Comparison of ENCODE assay signal across 8 cellular contexts in the genomic region with DNA sequence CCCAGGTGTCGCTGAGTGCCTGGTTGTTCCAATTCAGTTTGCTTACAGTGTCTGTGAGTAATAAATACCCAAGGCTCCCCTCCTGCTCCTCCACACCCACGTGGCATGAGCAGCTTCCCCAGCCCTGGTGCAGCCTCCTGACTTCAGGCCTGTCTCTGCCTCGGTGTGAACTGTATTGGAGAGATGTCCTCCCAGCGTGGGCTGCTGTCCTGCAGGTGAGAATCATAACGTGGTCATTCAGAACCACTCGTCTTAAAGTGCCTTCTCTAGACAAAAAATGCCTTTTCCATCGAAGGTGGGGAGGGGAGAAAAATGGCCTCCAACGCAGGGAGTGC.
DNase-seq lines count a peak whose midpoint lies in the region; ATAC-seq and TF ChIP-seq lines count a peak whose summit lies in the region.
"Not testable (repeated sequence)": the region's sequence is repeated elsewhere in the genome, so short reads cannot be mapped to it uniquely, and the experiment has no call there.

No MANE protein-coding gene starts in this region.

- POLR2A ChIA-PET in CD4-positive, alpha-beta T cell (lab: Charles Lee), result not testable (repeated sequence)

- DNase-seq in CD4-positive, alpha-beta T cell, result peak in 7 of 10 experiments; percentile 32 to 52 (median 42)
- DNase-seq in T-helper 17 cell; activated CD8-positive, alpha-beta memory T cell treated with anti-CD3 and anti-CD28 coated beads, Interleukin-2, amount 10 ng/mL, durations not matched to agents 7 days and 5 days; effector memory CD8-positive, alpha-beta T cell; naive B cell; upper lobe of right lung: not testable (repeated sequence)
- DNase-seq in activated naive CD4-positive, alpha-beta T cell treated with anti-CD3 and anti-CD28 coated beads for 36 hours, result peak; percentile 41
- peak; percentile 40 for DNase-seq in stimulated activated CD4-positive, alpha-beta T cell treated with anti-CD3 and anti-CD28 coated beads, Interleukin-2, amount 100 ng/mL, for 4 hours (ENCODE audit: low read depth)

- H3K4me3 ChIP-seq in upper lobe of right lung, result not testable (repeated sequence)

- not testable (repeated sequence) for H3K36me3 ChIP-seq in upper lobe of right lung

- intact Hi-C loops in CD4-positive, alpha-beta T cell (cut with DNase I, micrococcal nuclease); activated naive CD4-positive, alpha-beta T cell treated with anti-CD3 and anti-CD28 coated beads for 36 hours (cut with micrococcal nuclease); upper lobe of right lung (cut with DNase I): not testable (repeated sequence)

- ATAC-seq in CD4-positive, alpha-beta T cell (ENCODE audit: poor library complexity), result peak; percentile 28
- not testable (repeated sequence) for ATAC-seq in T-helper 17 cell; effector memory CD8-positive, alpha-beta T cell (replicated peaks); naive B cell (ENCODE audit: low read depth in 2 of 2)
- ATAC-seq in activated CD8-positive, alpha-beta memory T cell treated with anti-CD3 and anti-CD28 coated beads, Interleukin-2, amount 10 ng/mL, durations not matched to agents 7 days and 5 days, result peak; percentile 32
- ATAC-seq in upper lobe of right lung, result peak; percentile 43

- not testable (repeated sequence) for H3K27me3 ChIP-seq in CD4-positive, alpha-beta T cell (ENCODE audit: control insufficient read depth, insufficient read depth, low read length); upper lobe of right lung

- peak overlapping the region; percentile 97 for H3K27ac Mint-ChIP-seq in CD4-positive, alpha-beta T cell
- H3K27ac Mint-ChIP-seq in T-helper 17 cell (peak overlapping the region; percentile 97), naive B cell (peak overlapping the region in 5 of 6 donors; percentile 79 to 97 (median 87))
- peak overlapping the region; percentile 93 for H3K27ac Mint-ChIP-seq in activated CD8-positive, alpha-beta memory T cell treated with anti-CD3 and anti-CD28 coated beads, Interleukin-2, amount 10 ng/mL, durations not matched to agents 7 days and 5 days
- H3K27ac Mint-ChIP-seq in activated naive CD4-positive, alpha-beta T cell treated with anti-CD3 and anti-CD28 coated beads for 36 hours, result peak overlapping the region; percentile 86
- peak overlapping the region; percentile 96 to 100 for H3K27ac Mint-ChIP-seq in effector memory CD8-positive, alpha-beta T cell

- H3K4me1 Mint-ChIP-seq in CD4-positive, alpha-beta T cell (ENCODE audit: low read depth), result peaks cover 54% of the 10 kb centered on the region
- H3K4me1 Mint-ChIP-seq in T-helper 17 cell (peaks cover 27% of the 10 kb centered on the region), naive B cell (peaks cover 20 to 49% (median 24%) of the 10 kb centered on the region in 3 donors)
- H3K4me1 Mint-ChIP-seq in activated CD8-positive, alpha-beta memory T cell treated with anti-CD3 and anti-CD28 coated beads, Interleukin-2, amount 10 ng/mL, durations not matched to agents 7 days and 5 days, result peaks cover 32% of the 10 kb centered on the region
- H3K4me1 Mint-ChIP-seq in activated naive CD4-positive, alpha-beta T cell treated with anti-CD3 and anti-CD28 coated beads for 36 hours (ENCODE audit: low read depth), result peaks cover 52% of the 10 kb centered on the region
- H3K4me1 Mint-ChIP-seq in effector memory CD8-positive, alpha-beta T cell (ENCODE audit: low read depth in 2 of 2), result peaks cover 21 to 22% of the 10 kb centered on the region in 2 donors

- CTCF ChIA-PET in CD4-positive, alpha-beta T cell (lab: Charles Lee), result not testable (repeated sequence)
- CTCF ChIA-PET in activated CD8-positive, alpha-beta memory T cell treated with anti-CD3 and anti-CD28 coated beads, Interleukin-2, amount 10 ng/mL, durations not matched to agents 7 days and 5 days (lab: Charles Lee), result interaction anchor here (0.6 kb wide), 1 partner anchor 440 kb away, joined by 3 read pairs; no protein-coding TSS in a partner anchor
- CTCF ChIA-PET in activated naive CD4-positive, alpha-beta T cell treated with anti-CD3 and anti-CD28 coated beads for 36 hours (lab: Charles Lee), result interaction anchor here (0.6 kb wide), 1 partner anchor 26 kb away, joined by 3 read pairs; no protein-coding TSS in a partner anchor

- H3K27me3 Mint-ChIP-seq in CD4-positive, alpha-beta T cell; T-helper 17 cell; activated CD8-positive, alpha-beta memory T cell treated with anti-CD3 and anti-CD28 coated beads, Interleukin-2, amount 10 ng/mL, durations not matched to agents 7 days and 5 days; activated naive CD4-positive, alpha-beta T cell treated with anti-CD3 and anti-CD28 coated beads for 36 hours (ENCODE audit: low read depth); effector memory CD8-positive, alpha-beta T cell; naive B cell: not testable (repeated sequence)

- not testable (repeated sequence) for H3K4me1 ChIP-seq in upper lobe of right lung

- H3K27ac ChIP-seq in CD4-positive, alpha-beta T cell (ENCODE audit: low read depth, low read length), result peak overlapping the region; percentile 74
- H3K27ac ChIP-seq in upper lobe of right lung, result peak overlapping the region; percentile 47

- not testable (repeated sequence) for H3K9me3 ChIP-seq in CD4-positive, alpha-beta T cell (ENCODE audit: control insufficient read depth, low read length); T-helper 17 cell (ENCODE audit: control insufficient read depth, low read length, poor library complexity, severe bottlenecking); upper lobe of right lung

- peak overlapping the region; percentile 46 for H3K4me3 Mint-ChIP-seq in CD4-positive, alpha-beta T cell
- not testable (repeated sequence) for H3K4me3 Mint-ChIP-seq in T-helper 17 cell; activated CD8-positive, alpha-beta memory T cell treated with anti-CD3 and anti-CD28 coated beads, Interleukin-2, amount 10 ng/mL, durations not matched to agents 7 days and 5 days; activated naive CD4-positive, alpha-beta T cell treated with anti-CD3 and anti-CD28 coated beads for 36 hours
- peak overlapping the region; percentile 72 to 76 for H3K4me3 Mint-ChIP-seq in effector memory CD8-positive, alpha-beta T cell
- peak overlapping the region in 6 of 8 donors; percentile 25 to 66 (median 52) for H3K4me3 Mint-ChIP-seq in naive B cell

- H3K36me3 Mint-ChIP-seq in CD4-positive, alpha-beta T cell (ENCODE audit: low read depth), result peaks cover 15% of the 10 kb centered on the region
- not testable (repeated sequence) for H3K36me3 Mint-ChIP-seq in T-helper 17 cell (ENCODE audit: low read depth); activated CD8-positive, alpha-beta memory T cell treated with anti-CD3 and anti-CD28 coated beads, Interleukin-2, amount 10 ng/mL, durations not matched to agents 7 days and 5 days; activated naive CD4-positive, alpha-beta T cell treated with anti-CD3 and anti-CD28 coated beads for 36 hours (ENCODE audit: low read depth); effector memory CD8-positive, alpha-beta T cell (ENCODE audit: insufficient read depth); naive B cell

- not testable (repeated sequence) for TF ChIP-seq CTCF in CD4-positive, alpha-beta T cell (IDR thresholded peaks at IDR 0.05); upper lobe of right lung (IDR thresholded peaks at IDR 0.05)

- not testable (repeated sequence) for H3K9me3 Mint-ChIP-seq in CD4-positive, alpha-beta T cell; activated CD8-positive, alpha-beta memory T cell treated with anti-CD3 and anti-CD28 coated beads, Interleukin-2, amount 10 ng/mL, durations not matched to agents 7 days and 5 days (ENCODE audit: low read depth); activated naive CD4-positive, alpha-beta T cell treated with anti-CD3 and anti-CD28 coated beads for 36 hours; effector memory CD8-positive, alpha-beta T cell; naive B cell
